In the genomic region with DNA sequence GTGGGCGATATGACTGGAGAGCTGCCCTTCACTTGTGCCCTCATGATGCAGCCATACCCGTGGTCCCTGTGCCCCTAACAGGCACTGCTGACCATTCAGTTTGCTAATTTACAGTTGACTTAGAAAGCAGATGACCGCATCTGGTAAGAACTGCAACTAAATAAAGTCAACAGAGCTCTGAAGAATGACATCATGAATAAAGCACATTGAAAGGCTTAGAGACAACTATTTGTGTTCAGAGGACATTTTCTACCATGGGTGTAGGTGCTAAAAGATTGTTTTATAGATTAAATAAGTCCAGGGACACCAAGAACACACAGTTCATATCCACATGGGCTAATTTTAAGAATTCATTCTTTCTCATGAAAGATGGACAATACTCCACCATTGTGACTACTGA, we compare ENCODE assay signal across 1 cellular context.
TF ChIP-seq lines count a peak whose summit lies in the region.

No MANE protein-coding gene starts in this region.

TF ChIP-seq in HEK293, 187 proteins besides CTCF, POLR2A, EP300 and RAD21 (continued from another document):
- peak; percentile 32; the same call in 1 of the 2 replicates for TF ChIP-seq PRDM6 (tag by site-specific recombination; IDR thresholded peaks at IDR 0.05)
- TF ChIP-seq ZNF221 (tag by site-specific recombination; IDR thresholded peaks at IDR 0.05; ENCODE audit: borderline replicate concordance) = no peak
TF ChIP-seq in HEK293: peak in this region for 3.
